ENCODE assay signal across 2 cellular contexts in genomic region chr4:134018845-134019244, GRCh38.
TF ChIP-seq lines count a peak whose summit lies in the region.

No MANE protein-coding gene starts in this region.

TF ChIP-seq in IMR-90, 13 proteins besides CTCF, POLR2A, EP300 and RAD21:
- TF ChIP-seq RFX5 (IDR thresholded peaks at IDR 0.05; ENCODE audit: low read depth, low read length), result no peak
- no peak for TF ChIP-seq MXI1 (IDR thresholded peaks at IDR 0.05; ENCODE audit: borderline replicate concordance, low read depth, low read length)
- no peak for TF ChIP-seq CHD1 (IDR thresholded peaks at IDR 0.05; ENCODE audit: low read depth, low read length)

TF ChIP-seq in H1, 55 proteins besides CTCF, POLR2A, EP300 and RAD21:
- no peak for TF ChIP-seq EZH2 (IDR thresholded peaks at IDR 0.05; ENCODE audit: low read depth, low read length, severe bottlenecking)
- no peak for TF ChIP-seq SUZ12 (IDR thresholded peaks at IDR 0.05; ENCODE audit: low read length)
- TF ChIP-seq CHD2 (IDR thresholded peaks at IDR 0.05; ENCODE audit: low read length), result no peak
- no peak for TF ChIP-seq NANOG (IDR thresholded peaks at IDR 0.05; ENCODE audit: insufficient read depth, low read depth, low read length, poor library complexity, severe bottlenecking)
- no peak for TF ChIP-seq GTF2F1 (IDR thresholded peaks at IDR 0.05; ENCODE audit: borderline replicate concordance, low read depth, low read length)
- TF ChIP-seq JUN (IDR thresholded peaks at IDR 0.05; ENCODE audit: low read depth, low read length), result no peak
- no peak for TF ChIP-seq SIN3A (conservative IDR thresholded peaks at IDR 0.05 in 1 of 2, IDR thresholded peaks at IDR 0.05 in 1 of 2; ENCODE audit: low read depth in 1 of 2, low read length in 2 of 2)
- TF ChIP-seq SRF (IDR thresholded peaks at IDR 0.05; ENCODE audit: low read depth, low read length), result no peak
- no peak for TF ChIP-seq SP1 (IDR thresholded peaks at IDR 0.05; ENCODE audit: low read depth, low read length)
- no peak for TF ChIP-seq E2F6 (IDR thresholded peaks at IDR 0.05)
- no peak for TF ChIP-seq ATF3 (IDR thresholded peaks at IDR 0.05; ENCODE audit: insufficient read depth, low read depth, low read length)
- TF ChIP-seq FOSL1 (IDR thresholded peaks at IDR 0.05; ENCODE audit: insufficient read depth, low read depth, low read length), result no peak
- TF ChIP-seq MAFK (IDR thresholded peaks at IDR 0.05; ENCODE audit: low read depth, low read length), result no peak
- TF ChIP-seq YY1 (IDR thresholded peaks at IDR 0.05; ENCODE audit: low read depth, low read length), result no peak
- TF ChIP-seq ZNF274 (IDR thresholded peaks at IDR 0.05; ENCODE audit: borderline replicate concordance, extremely low read depth, low read length), result no peak
